Comparison of ENCODE assay signal across 8 cellular contexts in genomic region chr16:425740-426114, GRCh38. TPM values are rescaled to one million over a fixed set of nuclear protein-coding genes. Genes with fewer than 3 reads are reported as not detected.
A peak's percentile ranks its signal among the peaks of the same experiment; 100 is the strongest.
DNase-seq lines count a peak whose midpoint lies in the region; ATAC-seq and TF ChIP-seq lines count a peak whose summit lies in the region.

No MANE protein-coding gene starts in this region.

- intact Hi-C loops in A673 (cut with micrococcal nuclease; ENCODE audit: unreplicated experiment), result no loop called here
- intact Hi-C loops in activated T-helper 2 cell treated with anti-CD3 and anti-CD28 coated beads, Interferon-gamma antibody, Interleukin-2, Interleukin-4, amounts not matched to agents 10 μg/mL and 5 μg/mL and 100 μg/mL, durations not matched to agents 14 hours and 24 hours and 36 hours (cut with micrococcal nuclease), result loop anchor here (5.0 kb wide), 2 partner anchors 43 to 102 kb away; partner anchors contain the start of genes CAPN15 and PGAP6

- POLR2A ChIA-PET in A673 (lab: Charles Lee; ENCODE audit: low non-redundant PET), result interaction anchor here (0.7 kb wide), 1 partner anchor 98 kb away, joined by 13 read pairs; no protein-coding TSS in a partner anchor

- no peaks in the 10 kb centered on the region for H3K36me3 ChIP-seq in A673 (ENCODE audit: insufficient read depth, low read length, poor library complexity, severe bottlenecking)

- no peak for TF ChIP-seq CTCF in A673 (conservative IDR thresholded peaks at IDR 0.05; ENCODE audit: low read depth, low read length)

- BruUV-seq in A673 (replicated peaks; lab: Mats Ljungman, UMichigan), result no TSS peak

- DNase-seq in A673 (ENCODE audit: low spot score) (no peak), NCI-H774 (lab: John Stamatoyannopoulos, UW) (no peak), NCI-H1417 (lab: John Stamatoyannopoulos, UW) (no peak)
- DNase-seq in activated T-helper 2 cell treated with anti-CD3 and anti-CD28 coated beads, Interferon-gamma antibody, Interleukin-2, Interleukin-4, amounts not matched to agents 10 μg/mL and 5 μg/mL and 100 μg/mL, durations not matched to agents 14 hours and 24 hours and 36 hours (ENCODE audit: low spot score), result no peak

- H3K9me3 ChIP-seq in A673 (ENCODE audit: low read depth, low read length, poor library complexity, severe bottlenecking) (no peaks in the 10 kb centered on the region), iPS-18c (ENCODE audit: control insufficient read depth, insufficient read depth, low read length) (no peaks in the 10 kb centered on the region)

- H3K9me3 Mint-ChIP-seq in activated T-helper 2 cell treated with anti-CD3 and anti-CD28 coated beads, Interferon-gamma antibody, Interleukin-2, Interleukin-4, amounts not matched to agents 10 μg/mL and 5 μg/mL and 100 μg/mL, durations not matched to agents 14 hours and 24 hours and 36 hours, result no peaks in the 10 kb centered on the region
- no peaks in the 10 kb centered on the region for H3K9me3 Mint-ChIP-seq in stimulated activated memory B cell treated with anti-CD40 and anti-IgM and Interleukin-4, amounts not matched to agents 10 μg/mL and 1 μg/mL and 100 μg/mL, for 72 hours

- no peak overlapping the region for H3K27ac Mint-ChIP-seq in activated T-helper 2 cell treated with anti-CD3 and anti-CD28 coated beads, Interferon-gamma antibody, Interleukin-2, Interleukin-4, amounts not matched to agents 10 μg/mL and 5 μg/mL and 100 μg/mL, durations not matched to agents 14 hours and 24 hours and 36 hours
- H3K27ac Mint-ChIP-seq in stimulated activated memory B cell treated with anti-CD40 and anti-IgM and Interleukin-4, amounts not matched to agents 10 μg/mL and 1 μg/mL and 100 μg/mL, for 72 hours, result peak overlapping the region; percentile 86

- CTCF ChIA-PET in A673 (lab: Charles Lee), result no interaction called here

- H3K4me3 ChIP-seq in A673 (ENCODE audit: low read depth, low read length, poor library complexity, severe bottlenecking) (peak overlapping the region; percentile 89), iPS-18c (ENCODE audit: insufficient read depth, low read depth, low read length) (peak overlapping the region; percentile 85; the same call in 1 of the 2 replicates)

- peaks cover 30% of the 10 kb centered on the region for H3K4me1 Mint-ChIP-seq in activated T-helper 2 cell treated with anti-CD3 and anti-CD28 coated beads, Interferon-gamma antibody, Interleukin-2, Interleukin-4, amounts not matched to agents 10 μg/mL and 5 μg/mL and 100 μg/mL, durations not matched to agents 14 hours and 24 hours and 36 hours (ENCODE audit: low read depth)
- peaks cover 41% of the 10 kb centered on the region for H3K4me1 Mint-ChIP-seq in stimulated activated memory B cell treated with anti-CD40 and anti-IgM and Interleukin-4, amounts not matched to agents 10 μg/mL and 1 μg/mL and 100 μg/mL, for 72 hours

- peaks cover 18% of the 10 kb centered on the region for H3K36me3 Mint-ChIP-seq in activated T-helper 2 cell treated with anti-CD3 and anti-CD28 coated beads, Interferon-gamma antibody, Interleukin-2, Interleukin-4, amounts not matched to agents 10 μg/mL and 5 μg/mL and 100 μg/mL, durations not matched to agents 14 hours and 24 hours and 36 hours (ENCODE audit: low read depth)
- no peaks in the 10 kb centered on the region for H3K36me3 Mint-ChIP-seq in stimulated activated memory B cell treated with anti-CD40 and anti-IgM and Interleukin-4, amounts not matched to agents 10 μg/mL and 1 μg/mL and 100 μg/mL, for 72 hours

- peaks cover 12% of the 10 kb centered on the region for H3K27me3 Mint-ChIP-seq in activated T-helper 2 cell treated with anti-CD3 and anti-CD28 coated beads, Interferon-gamma antibody, Interleukin-2, Interleukin-4, amounts not matched to agents 10 μg/mL and 5 μg/mL and 100 μg/mL, durations not matched to agents 14 hours and 24 hours and 36 hours (ENCODE audit: low read depth)
- peaks cover 16% of the 10 kb centered on the region for H3K27me3 Mint-ChIP-seq in stimulated activated memory B cell treated with anti-CD40 and anti-IgM and Interleukin-4, amounts not matched to agents 10 μg/mL and 1 μg/mL and 100 μg/mL, for 72 hours

- no peaks in the 10 kb centered on the region for H3K27me3 ChIP-seq in A673 (replicated peaks; ENCODE audit: insufficient read depth, low read depth, low read length, poor library complexity)

- peak overlapping the region; percentile 81 for H3K4me3 Mint-ChIP-seq in activated T-helper 2 cell treated with anti-CD3 and anti-CD28 coated beads, Interferon-gamma antibody, Interleukin-2, Interleukin-4, amounts not matched to agents 10 μg/mL and 5 μg/mL and 100 μg/mL, durations not matched to agents 14 hours and 24 hours and 36 hours (ENCODE audit: low read depth)
- peak overlapping the region; percentile 92 for H3K4me3 Mint-ChIP-seq in stimulated activated memory B cell treated with anti-CD40 and anti-IgM and Interleukin-4, amounts not matched to agents 10 μg/mL and 1 μg/mL and 100 μg/mL, for 72 hours

- H3K27ac ChIP-seq in A673 (ENCODE audit: low read depth, low read length, poor library complexity, severe bottlenecking), result peak overlapping the region; percentile 59

- ATAC-seq in GM18909 (IDR thresholded peaks at IDR 0.05; ENCODE audit: poor library complexity, unreplicated experiment) (peak; percentile 34), HG03159 (IDR thresholded peaks at IDR 0.05; ENCODE audit: unreplicated experiment) (peak; percentile 42)
- peak; percentile 68 for ATAC-seq in stimulated activated memory B cell treated with anti-CD40 and anti-IgM and Interleukin-4, amounts not matched to agents 10 μg/mL and 1 μg/mL and 100 μg/mL, for 72 hours

- peaks cover 8% of the 10 kb centered on the region for H3K4me1 ChIP-seq in A673 (ENCODE audit: insufficient read depth, low read length, poor library complexity, severe bottlenecking)

RNA-seq across cellular contexts. Expression of gene RAB11FIP3, which starts 0.3 kb away (rescaled TPM):
- 44.8 and 44.9 TPM in 2 replicates for total RNA-seq in A673 (2021)
- 45.7 and 47.2 TPM in 2 replicates for total RNA-seq in activated T-helper 2 cell treated with anti-CD3 and anti-CD28 coated beads, Interferon-gamma antibody, Interleukin-2, Interleukin-4, amounts not matched to agents 10 μg/mL and 5 μg/mL and 100 μg/mL, durations not matched to agents 14 hours and 24 hours and 36 hours

RNA-seq across cellular contexts. Expression of gene DECR2, which starts 24.0 kb away (rescaled TPM):
- 27.5 and 28.7 TPM in 2 replicates for total RNA-seq in A673 (2021)
- 18.9 and 20.9 TPM in 2 replicates for total RNA-seq in activated T-helper 2 cell treated with anti-CD3 and anti-CD28 coated beads, Interferon-gamma antibody, Interleukin-2, Interleukin-4, amounts not matched to agents 10 μg/mL and 5 μg/mL and 100 μg/mL, durations not matched to agents 14 hours and 24 hours and 36 hours

RNA-seq across cellular contexts. Expression of gene NME4, which starts 28.7 kb away (rescaled TPM):
- total RNA-seq in A673 (2021), result 261 and 321 TPM in 2 replicates
- 78.4 and 84.2 TPM in 2 replicates for total RNA-seq in activated T-helper 2 cell treated with anti-CD3 and anti-CD28 coated beads, Interferon-gamma antibody, Interleukin-2, Interleukin-4, amounts not matched to agents 10 μg/mL and 5 μg/mL and 100 μg/mL, durations not matched to agents 14 hours and 24 hours and 36 hours

RNA-seq across cellular contexts. Expression of gene PGAP6, which starts 43.9 kb away (rescaled TPM):
- 38.7 and 47.1 TPM in 2 replicates for total RNA-seq in A673 (2021)
- total RNA-seq in activated T-helper 2 cell treated with anti-CD3 and anti-CD28 coated beads, Interferon-gamma antibody, Interleukin-2, Interleukin-4, amounts not matched to agents 10 μg/mL and 5 μg/mL and 100 μg/mL, durations not matched to agents 14 hours and 24 hours and 36 hours, result 34.3 and 36.7 TPM in 2 replicates

RNA-seq across cellular contexts. Expression of gene MRPL28, which starts 55.4 kb away (rescaled TPM):
- total RNA-seq in A673 (2021), result 150 and 157 TPM in 2 replicates
- total RNA-seq in activated T-helper 2 cell treated with anti-CD3 and anti-CD28 coated beads, Interferon-gamma antibody, Interleukin-2, Interleukin-4, amounts not matched to agents 10 μg/mL and 5 μg/mL and 100 μg/mL, durations not matched to agents 14 hours and 24 hours and 36 hours, result 92.5 and 92.9 TPM in 2 replicates
